In genomic region chr6:15416932-15417509, GRCh38 we compare ENCODE assay signal across 15 cellular contexts.
DNase-seq lines count a peak whose midpoint lies in the region; ATAC-seq and TF ChIP-seq lines count a peak whose summit lies in the region.
"Had no signal": no experiment of that assay in that cellular context is flagged by ENCODE, and none has a peak within 500 bp of the region (broad histone marks: within the 10 kb centered on the region; RNA-seq: fewer than 3 reads in every experiment).

No MANE protein-coding gene starts in this region.

- H3K27ac ChIP-seq in right atrium auricular region (peak overlapping the region; percentile 46 to 63), caudate nucleus (ENCODE audit: low read depth, low read length) (no peak overlapping the region)
- H3K27ac ChIP-seq: RWPE1, sigmoid colon had no signal

- peaks cover 0 to 34% of the 10 kb centered on the region in 2 donors for H3K4me1 ChIP-seq in right atrium auricular region

- DNase-seq in Right ventricle myocardium superior = no peak
- DNase-seq in cardiac septum (ENCODE audit: low spot score) = no peak
- no peak for DNase-seq in right atrium auricular region (ENCODE audit: low spot score)
- DNase-seq in DMS153 (lab: John Stamatoyannopoulos, UW) = no peak
- no peak for DNase-seq in caudate nucleus (lab: John Stamatoyannopoulos, UW)
- no peak for DNase-seq in HPDE6-E6E7 (ENCODE audit: extremely low spot score)
- DNase-seq: dermis blood vessel endothelial cell; erythroblast; NCI-H1436 treated with DMSO at 0.1 percent for 48 hours; NCI-H345; NK-92 treated with Interleukin-12 subunit alpha and Interleukin-12 subunit beta, amount 100 ng/mL, for 24 hours; sigmoid colon; SW 1271 had no signal

- intact Hi-C loops in Right ventricle myocardium superior (cut with DNase I) (no loop called here), cardiac septum (cut with DNase I) (no loop called here)

- no peaks in the 10 kb centered on the region for H3K36me3 ChIP-seq in right atrium auricular region
- H3K36me3 ChIP-seq: sigmoid colon had no signal

- peak; percentile 50 for ATAC-seq in Right ventricle myocardium superior (ENCODE audit: poor library complexity)

- peak overlapping the region; percentile 3 for H3K4me3 Mint-ChIP-seq in activated naive CD8-positive, alpha-beta T cell

- peaks cover 0 to 16% of the 10 kb centered on the region in 2 donors for H3K9me3 ChIP-seq in right atrium auricular region

- H3K4me3 ChIP-seq in right atrium auricular region = no peak overlapping the region
- H3K4me3 ChIP-seq: sigmoid colon had no signal

- peaks cover 11% of the 10 kb centered on the region for H3K9me3 Mint-ChIP-seq in activated naive CD8-positive, alpha-beta T cell (ENCODE audit: low read depth)

- H3K36me3 Mint-ChIP-seq in activated naive CD8-positive, alpha-beta T cell = peaks cover 23% of the 10 kb centered on the region

- no peaks in the 10 kb centered on the region for H3K27me3 ChIP-seq in right atrium auricular region
- H3K27me3 ChIP-seq: sigmoid colon had no signal

- peak overlapping the region; percentile 77 for H3K27ac Mint-ChIP-seq in activated naive CD8-positive, alpha-beta T cell

- TF ChIP-seq CTCF in right atrium auricular region (IDR thresholded peaks at IDR 0.05) = no peak

- H3K27me3 Mint-ChIP-seq in activated naive CD8-positive, alpha-beta T cell = no peaks in the 10 kb centered on the region

- H3K4me1 Mint-ChIP-seq in activated naive CD8-positive, alpha-beta T cell (ENCODE audit: low read depth) = peaks cover 52% of the 10 kb centered on the region
